8 cellular contexts compared by ENCODE assay signal in genomic region chr19:43667524-43668405, GRCh38. TPM values are rescaled to one million over a fixed set of nuclear protein-coding genes. Genes with fewer than 3 reads are reported as not detected.
DNase-seq lines count a peak whose midpoint lies in the region; ATAC-seq and TF ChIP-seq lines count a peak whose summit lies in the region.

No MANE protein-coding gene starts in this region.

- TF ChIP-seq CTCF in mucosa of descending colon (IDR thresholded peaks at IDR 0.05) (no peak), GM10266 (IDR thresholded peaks at IDR 0.05; ENCODE audit: control insufficient read depth, insufficient read depth, low read depth, missing control alignments) (no peak)

- in situ Hi-C loops in G401 (cut with HindIII; ENCODE audit: low sequenced_read_pairs): no loop called here

- H3K36me3 ChIP-seq in duodenal mucosa (ENCODE audit: control insufficient read depth in 1 of 2, insufficient read depth in 2 of 2, low read length in 2 of 2) (peaks cover 0 to 15% of the 10 kb centered on the region in 2 donors), mucosa of descending colon (ENCODE audit: low read depth) (no peaks in the 10 kb centered on the region)

- ATAC-seq in mucosa of descending colon: no peak
- no peak for ATAC-seq in GM18870 (IDR thresholded peaks at IDR 0.05; ENCODE audit: unreplicated experiment)

- H3K27ac ChIP-seq in duodenal mucosa (ENCODE audit: low read depth, low read length): no peak overlapping the region

- H3K9me3 ChIP-seq in duodenal mucosa (ENCODE audit: control insufficient read depth in 1 of 2, low read length in 2 of 2): no peaks in the 10 kb centered on the region
- no peaks in the 10 kb centered on the region for H3K9me3 ChIP-seq in mucosa of descending colon

- no peaks in the 10 kb centered on the region for H3K27me3 ChIP-seq in duodenal mucosa (ENCODE audit: control insufficient read depth in 1 of 2, insufficient read depth in 2 of 2, low read length in 2 of 2)

- peak; percentile 3 for DNase-seq in G401 (ENCODE audit: low spot score)
- peak; percentile 83 for DNase-seq in NCI-H82 (lab: John Stamatoyannopoulos, UW)
- DNase-seq in mucosa of descending colon: peak; percentile 55 to 70 (median 62)
- DNase-seq in stimulated activated CD4-positive, alpha-beta T cell treated with anti-CD3 and anti-CD28 coated beads, Interleukin-4, amount 100 ng/mL, for 24 hours: no peak
- no peak for DNase-seq in 8988T
- no peak for DNase-seq in GM10266 (ENCODE audit: extremely low spot score)

- H3K4me3 ChIP-seq in duodenal mucosa (ENCODE audit: low read depth in 1 of 2, low read length in 2 of 2) (peak overlapping the region; percentile 68 to 69), mucosa of descending colon (no peak overlapping the region)

- H3K4me1 ChIP-seq in duodenal mucosa (ENCODE audit: control insufficient read depth in 1 of 2, insufficient read depth in 2 of 2, low read length in 2 of 2) (peaks cover 11 to 34% of the 10 kb centered on the region in 2 donors), mucosa of descending colon (ENCODE audit: low read depth) (peaks cover 4% of the 10 kb centered on the region)

- intact Hi-C loops in mucosa of descending colon (cut with DNase I, micrococcal nuclease): no loop called here

- H3K9ac ChIP-seq in duodenal mucosa (ENCODE audit: low read depth in 1 of 2, low read length in 2 of 2): peak overlapping the region; percentile 69 to 73

RNA-seq across cellular contexts. Expression of gene PLAUR, which starts 2.2 kb away (rescaled TPM):
- 6.0 and 8.8 TPM in 2 replicates for total RNA-seq in G401 (2014; rRNA removed; shearing (Covaris generic))
- 100 to 1,000 TPM in 1 of 3 donors, 10 to 100 TPM in 2; 62.0 to 100 (median 75.1) TPM for total RNA-seq in mucosa of descending colon

RNA-seq across cellular contexts. Expression of gene CADM4, which starts 28.1 kb away (rescaled TPM):
- total RNA-seq in G401 (2014; rRNA removed; shearing (Covaris generic)): 47.8 and 58.7 TPM in 2 replicates
- total RNA-seq in mucosa of descending colon: 10 to 100 TPM in 1 of 3 donors, 1 to 10 TPM in 2; 1.2 to 26.2 (median 3.4) TPM

RNA-seq across cellular contexts. Expression of gene IRGC, which starts 48.1 kb away (rescaled TPM):
- not detected in 2 replicates for total RNA-seq in G401 (2014; rRNA removed; shearing (Covaris generic))
- total RNA-seq in mucosa of descending colon: not detected

RNA-seq across cellular contexts. Expression of gene ZNF428, which starts 48.3 kb away (rescaled TPM):
- 135 and 160 TPM in 2 replicates for total RNA-seq in G401 (2014; rRNA removed; shearing (Covaris generic))
- total RNA-seq in mucosa of descending colon: 10 to 100 TPM; 13.6 to 40.2 (median 19.4) TPM

RNA-seq across cellular contexts. Expression of gene SRRM5, which starts 55.9 kb away (rescaled TPM):
- not detected in 2 replicates for total RNA-seq in G401 (2014; rRNA removed; shearing (Covaris generic))
- total RNA-seq in mucosa of descending colon: under 1 TPM; 0.14 to 0.63 (median 0.41) TPM

Comparison
In these comparisons a context has a peak if more than half of its experiments do, and no peak if none do; other contexts are left out.
1. DNase-seq: peak in G401 (single experiment), NCI-H82 (single experiment) and mucosa of descending colon (3 of 3); none in stimulated activated CD4-positive, alpha-beta T cell treated with anti-CD3 and anti-CD28 coated beads, Interleukin-4, amount 100 ng/mL, for 24 hours (single experiment), 8988T (single experiment) and GM10266 (single experiment).